In the genomic region with DNA sequence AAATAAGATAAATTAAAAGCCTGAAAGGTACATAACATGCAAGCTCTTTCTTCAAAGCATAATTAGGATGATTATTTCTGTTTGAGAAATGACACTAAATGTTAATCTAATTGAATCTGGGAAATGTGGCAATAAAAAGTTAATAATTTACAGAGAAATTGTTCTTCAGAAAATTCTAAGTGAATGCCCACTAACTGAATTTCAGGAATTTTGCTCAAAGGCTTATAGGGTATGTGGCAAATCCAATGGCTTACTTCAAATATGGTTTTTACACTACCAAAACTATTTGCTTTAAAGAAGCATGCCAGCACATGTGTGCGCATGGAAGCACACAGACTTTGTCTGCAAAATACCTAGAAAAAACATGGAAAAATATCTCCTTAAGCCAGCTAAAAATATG, we compare ENCODE assay signal across 22 cellular contexts.
DNase-seq lines count a peak whose midpoint lies in the region; ATAC-seq, FAIRE-seq and TF ChIP-seq lines count a peak whose summit lies in the region.
"Had no signal": no experiment of that assay in that cellular context is flagged by ENCODE, and none has a peak within 500 bp of the region (broad histone marks: within the 10 kb centered on the region; RNA-seq: fewer than 3 reads in every experiment).

No MANE protein-coding gene starts in this region.

- peak overlapping the region; percentile 45 for H3K4me2 ChIP-seq in HepG2 (ENCODE audit: low read depth, low read length)
- H3K4me2 ChIP-seq: GM23338 had no signal

- no peaks in the 10 kb centered on the region for H3K36me3 Mint-ChIP-seq in progenitor cell of endocrine pancreas (ENCODE audit: insufficient read depth)

- BruUV-seq in HepG2 (replicated peaks; lab: Mats Ljungman, UMichigan), result no TSS peak

- no peak overlapping the region for H3K4me3 Mint-ChIP-seq in progenitor cell of endocrine pancreas (ENCODE audit: low read depth)
- H3K4me3 Mint-ChIP-seq: CD4-positive, alpha-beta T cell; GM23338 had no signal

- TF ChIP-seq RAD21 in HepG2 (CRISPR knock-in tag; IDR thresholded peaks at IDR 0.05), result no peak

- H3K9me3 ChIP-seq in kidney (ENCODE audit: control insufficient read depth in 1 of 2, low read length in 2 of 2) (no peaks in the 10 kb centered on the region), HepG2 (ENCODE audit: low read length) (no peaks in the 10 kb centered on the region)
- H3K9me3 ChIP-seq: Caco-2 had no signal

- intact Hi-C loops in kidney (cut with DNase I), result no loop called here
- intact Hi-C loops in HepG2 (cut with micrococcal nuclease; ENCODE audit: unreplicated experiment), result no loop called here

- CTCF ChIA-PET in HepG2 (lab: Yijun Ruan, JAX; ENCODE audit: low intra/inter-chr PET ratio, low total read pairs), result no interaction called here

- no peak for TF ChIP-seq EP300 in HepG2 (IDR thresholded peaks at IDR 0.05; ENCODE audit: low read depth in 2 of 2, low read length in 2 of 2)
- TF ChIP-seq EP300 in HepG2 (CRISPR knock-in tag; IDR thresholded peaks at IDR 0.05; ENCODE audit: borderline replicate concordance), result no peak

- peaks cover 0 to 2% of the 10 kb centered on the region in 2 donors for H3K4me1 ChIP-seq in kidney (ENCODE audit: control insufficient read depth in 1 of 2, insufficient read depth in 1 of 2, low read depth in 1 of 2, low read length in 2 of 2)
- H3K4me1 ChIP-seq in HepG2 (ENCODE audit: insufficient read depth, low read length), result peaks cover 20% of the 10 kb centered on the region
- H3K4me1 ChIP-seq: Caco-2 had no signal

- POLR2A ChIA-PET in HepG2 (lab: Yijun Ruan, JAX), result no interaction called here

- TF ChIP-seq POLR2A in HepG2 (IDR thresholded peaks at IDR 0.05; ENCODE audit: insufficient read depth in 1 of 2, low read depth in 2 of 2, low read length in 2 of 2), result no peak

- H3K36me3 ChIP-seq in kidney (ENCODE audit: control insufficient read depth in 1 of 2, insufficient read depth in 2 of 2, low read length in 2 of 2), result no peaks in the 10 kb centered on the region
- H3K36me3 ChIP-seq in HepG2 (replicated peaks in 1 of 2; ENCODE audit: control insufficient read depth in 1 of 2, insufficient read depth in 2 of 2, low read length in 2 of 2), result no peaks in the 10 kb centered on the region

- DNase-seq in kidney (no peak), HepG2 (ENCODE audit: low spot score) (no peak), progenitor cell of endocrine pancreas (ENCODE audit: low spot score, unreplicated experiment) (no peak), NCI-H748 treated with DMSO at 0.1 percent for 48 hours (lab: John Stamatoyannopoulos, UW) (no peak), DMS 273 treated with DMSO at 0.1 percent for 48 hours (lab: John Stamatoyannopoulos, UW) (no peak)
- DNase-seq in stimulated activated CD4-positive, alpha-beta T cell treated with anti-CD3 and anti-CD28 coated beads, Interleukin-2, amount 100 ng/mL, for 24 hours, result no peak
- DNase-seq: ACHN; Caco-2; CD4-positive, alpha-beta T cell; DMS153; DMS79; GDM1; HCEC 1CT; IMR-90 had no signal

- in situ Hi-C loops in HepG2 (cut with HindIII; ENCODE audit: extremely low pct_ligation_motif_present, low pct_unique_long_range_greater_than_20kb), result loop anchor here (25.0 kb wide), 1 partner anchor 298 kb away; no protein-coding TSS in a partner anchor

- no peaks in the 10 kb centered on the region for H3K27me3 ChIP-seq in HepG2 (ENCODE audit: control insufficient read depth in 1 of 2, insufficient read depth in 2 of 2, low read length in 2 of 2)

- H3K27ac Mint-ChIP-seq in progenitor cell of endocrine pancreas, result peak overlapping the region; percentile 80
- H3K27ac Mint-ChIP-seq: CD4-positive, alpha-beta T cell; GM23338 had no signal

- no peak for ATAC-seq in HepG2
- ATAC-seq: GM23338 had no signal

- no peak overlapping the region for H2AFZ ChIP-seq in HepG2 (ENCODE audit: low read length)

- H3K4me3 ChIP-seq in kidney (ENCODE audit: low read length in 2 of 2) (no peak overlapping the region), HepG2 (replicated peaks in 1 of 3; ENCODE audit: insufficient read depth in 1 of 3, low read depth in 2 of 3, low read length in 3 of 3) (no peak overlapping the region)
- H3K4me3 ChIP-seq: GM23338 had no signal

- 94% methylated on average over 1 of the region's 1 CpG for WGBS in HepG2 (ENCODE audit: low lambda C conversion rate)

- H3K9me3 Mint-ChIP-seq in progenitor cell of endocrine pancreas (ENCODE audit: low read depth), result peaks cover 4% of the 10 kb centered on the region
- H3K9me3 Mint-ChIP-seq: CD4-positive, alpha-beta T cell; GM23338 had no signal

- peaks cover 37% of the 10 kb centered on the region for H3K4me1 Mint-ChIP-seq in progenitor cell of endocrine pancreas (ENCODE audit: low read depth)

- TF ChIP-seq CTCF in kidney (IDR thresholded peaks at IDR 0.05; ENCODE audit: borderline replicate concordance, extremely low read depth, insufficient read depth), result no peak
- TF ChIP-seq CTCF in HepG2 (CRISPR knock-in tag; IDR thresholded peaks at IDR 0.05), result no peak
- no peak for TF ChIP-seq CTCF in progenitor cell of endocrine pancreas (IDR thresholded peaks at IDR 0.05; ENCODE audit: unreplicated experiment)

- no peaks in the 10 kb centered on the region for H3K79me2 ChIP-seq in HepG2 (ENCODE audit: insufficient read depth, low read length)

- H3K9ac ChIP-seq in kidney (ENCODE audit: low read length in 2 of 2) (no peak overlapping the region), HepG2 (ENCODE audit: insufficient read depth, low read depth, low read length) (no peak overlapping the region)

- H3K27ac ChIP-seq in kidney (ENCODE audit: low read depth in 2 of 2, low read length in 2 of 2) (no peak overlapping the region), HepG2 (ENCODE audit: extremely low read length, insufficient read depth, low read length) (no peak overlapping the region)
- H3K27ac ChIP-seq: C4-2B, HL-60 had no signal

- H3K27me3 Mint-ChIP-seq in progenitor cell of endocrine pancreas, result no peaks in the 10 kb centered on the region

- no peaks in the 10 kb centered on the region for H4K20me1 ChIP-seq in HepG2 (ENCODE audit: insufficient read depth, low read length)

- FAIRE-seq in kidney (lab: Jason Lieb, UNC) (peak; percentile 32), HepG2 (lab: Jason Lieb, UNC) (no peak)
- FAIRE-seq: A204.1, D721Med, GM12892, GM18507, H54 had no signal

TF ChIP-seq in HepG2, 621 proteins besides CTCF, POLR2A, EP300 and RAD21 (continues in another document):
- TF ChIP-seq, protein P1, sequence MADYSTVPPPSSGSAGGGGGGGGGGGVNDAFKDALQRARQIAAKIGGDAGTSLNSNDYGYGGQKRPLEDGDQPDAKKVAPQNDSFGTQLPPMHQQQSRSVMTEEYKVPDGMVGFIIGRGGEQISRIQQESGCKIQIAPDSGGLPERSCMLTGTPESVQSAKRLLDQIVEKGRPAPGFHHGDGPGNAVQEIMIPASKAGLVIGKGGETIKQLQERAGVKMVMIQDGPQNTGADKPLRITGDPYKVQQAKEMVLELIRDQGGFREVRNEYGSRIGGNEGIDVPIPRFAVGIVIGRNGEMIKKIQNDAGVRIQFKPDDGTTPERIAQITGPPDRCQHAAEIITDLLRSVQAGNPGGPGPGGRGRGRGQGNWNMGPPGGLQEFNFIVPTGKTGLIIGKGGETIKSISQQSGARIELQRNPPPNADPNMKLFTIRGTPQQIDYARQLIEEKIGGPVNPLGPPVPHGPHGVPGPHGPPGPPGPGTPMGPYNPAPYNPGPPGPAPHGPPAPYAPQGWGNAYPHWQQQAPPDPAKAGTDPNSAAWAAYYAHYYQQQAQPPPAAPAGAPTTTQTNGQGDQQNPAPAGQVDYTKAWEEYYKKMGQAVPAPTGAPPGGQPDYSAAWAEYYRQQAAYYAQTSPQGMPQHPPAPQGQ (CRISPR knock-in tag; IDR thresholded peaks at IDR 0.05; ENCODE audit: borderline replicate concordance), result no peak
- TF ChIP-seq KDM2A (CRISPR knock-in tag; IDR thresholded peaks at IDR 0.05; ENCODE audit: borderline replicate concordance, low read depth) (no peak), NFYC (CRISPR knock-in tag; IDR thresholded peaks at IDR 0.05) (no peak), SMC3 (IDR thresholded peaks at IDR 0.05; ENCODE audit: low read length) (no peak), GPN1 (CRISPR knock-in tag; IDR thresholded peaks at IDR 0.05; ENCODE audit: borderline replicate concordance) (no peak), TBX3 (IDR thresholded peaks at IDR 0.05; ENCODE audit: borderline replicate concordance) (no peak)
- TF ChIP-seq, protein P2, sequence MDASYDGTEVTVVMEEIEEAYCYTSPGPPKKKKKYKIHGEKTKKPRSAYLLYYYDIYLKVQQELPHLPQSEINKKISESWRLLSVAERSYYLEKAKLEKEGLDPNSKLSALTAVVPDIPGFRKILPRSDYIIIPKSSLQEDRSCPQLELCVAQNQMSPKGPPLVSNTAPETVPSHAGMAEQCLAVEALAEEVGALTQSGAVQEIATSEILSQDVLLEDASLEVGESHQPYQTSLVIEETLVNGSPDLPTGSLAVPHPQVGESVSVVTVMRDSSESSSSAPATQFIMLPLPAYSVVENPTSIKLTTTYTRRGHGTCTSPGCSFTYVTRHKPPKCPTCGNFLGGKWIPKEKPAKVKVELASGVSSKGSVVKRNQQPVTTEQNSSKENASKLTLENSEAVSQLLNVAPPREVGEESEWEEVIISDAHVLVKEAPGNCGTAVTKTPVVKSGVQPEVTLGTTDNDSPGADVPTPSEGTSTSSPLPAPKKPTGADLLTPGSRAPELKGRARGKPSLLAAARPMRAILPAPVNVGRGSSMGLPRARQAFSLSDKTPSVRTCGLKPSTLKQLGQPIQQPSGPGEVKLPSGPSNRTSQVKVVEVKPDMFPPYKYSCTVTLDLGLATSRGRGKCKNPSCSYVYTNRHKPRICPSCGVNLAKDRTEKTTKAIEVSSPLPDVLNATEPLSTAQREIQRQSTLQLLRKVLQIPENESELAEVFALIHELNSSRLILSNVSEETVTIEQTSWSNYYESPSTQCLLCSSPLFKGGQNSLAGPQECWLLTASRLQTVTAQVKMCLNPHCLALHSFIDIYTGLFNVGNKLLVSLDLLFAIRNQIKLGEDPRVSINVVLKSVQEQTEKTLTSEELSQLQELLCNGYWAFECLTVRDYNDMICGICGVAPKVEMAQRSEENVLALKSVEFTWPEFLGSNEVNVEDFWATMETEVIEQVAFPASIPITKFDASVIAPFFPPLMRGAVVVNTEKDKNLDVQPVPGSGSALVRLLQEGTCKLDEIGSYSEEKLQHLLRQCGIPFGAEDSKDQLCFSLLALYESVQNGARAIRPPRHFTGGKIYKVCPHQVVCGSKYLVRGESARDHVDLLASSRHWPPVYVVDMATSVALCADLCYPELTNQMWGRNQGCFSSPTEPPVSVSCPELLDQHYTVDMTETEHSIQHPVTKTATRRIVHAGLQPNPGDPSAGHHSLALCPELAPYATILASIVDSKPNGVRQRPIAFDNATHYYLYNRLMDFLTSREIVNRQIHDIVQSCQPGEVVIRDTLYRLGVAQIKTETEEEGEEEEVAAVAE (CRISPR knock-in tag; IDR thresholded peaks at IDR 0.05; ENCODE audit: borderline replicate concordance), result no peak
